In genomic region chr4:6416518-6417286, GRCh38 we compare ENCODE assay signal across 16 cellular contexts. TPM values are rescaled to one million over a fixed set of nuclear protein-coding genes. Genes with fewer than 3 reads are reported as not detected.
A peak's percentile ranks its signal among the peaks of the same experiment; 100 is the strongest.
DNase-seq lines count a peak whose midpoint lies in the region; ATAC-seq lines count a peak whose summit lies in the region.
"Had no signal": no experiment of that assay in that cellular context is flagged by ENCODE, and none has a peak within 500 bp of the region (broad histone marks: within the 10 kb centered on the region; RNA-seq: fewer than 3 reads in every experiment).

No MANE protein-coding gene starts in this region.

- ATAC-seq in HG03135 (IDR thresholded peaks at IDR 0.05; ENCODE audit: unreplicated experiment) (no peak), GM18870 (IDR thresholded peaks at IDR 0.05; ENCODE audit: unreplicated experiment) (no peak)

- no peak overlapping the region for H3K4me3 ChIP-seq in MG63
- H3K4me3 ChIP-seq: SJCRH30 had no signal

- H3K36me3 ChIP-seq in MG63 = no peaks in the 10 kb centered on the region
- H3K36me3 ChIP-seq: brain microvascular endothelial cell, SJCRH30 had no signal

- no peaks in the 10 kb centered on the region for H3K27me3 ChIP-seq in MG63
- H3K27me3 ChIP-seq: brain microvascular endothelial cell had no signal

- DNase-seq in DMS 273 treated with DMSO at 0.1 percent for 48 hours (lab: John Stamatoyannopoulos, UW) (peak; percentile 68), MG63 (peak; percentile 32), cerebellar nuclear complex (lab: John Stamatoyannopoulos, UW) (peak; percentile 49 to 81), nucleus accumbens (lab: John Stamatoyannopoulos, UW) (peak in 51 of 56 donors; percentile 14 to 85 (median 49)), NCI-H345 treated with DMSO at 0.1 percent for 48 hours (lab: John Stamatoyannopoulos, UW; ENCODE audit: unreplicated experiment) (no peak)
- no peak for DNase-seq in activated CD4-positive, CD25-positive, alpha-beta regulatory T cell (lab: John Stamatoyannopoulos, UW)
- DNase-seq: activated CD4-positive, alpha-beta T cell treated with anti-CD3 and anti-CD28 coated beads for 48 hours; activated naive CD4-positive, alpha-beta T cell treated with anti-CD3 and anti-CD28 coated beads for 36 hours; brain microvascular endothelial cell; NCI-H2081 treated with DMSO at 0.1 percent for 48 hours; SJCRH30; T-helper 9 cell had no signal

- no peaks in the 10 kb centered on the region for H3K9me3 ChIP-seq in MG63
- H3K9me3 ChIP-seq: SJCRH30 had no signal

RNA-seq across cellular contexts. Expression of gene PPP2R2C, which starts 55.7 kb away (rescaled TPM):
- 0.94 and 3.3 TPM in 2 replicates for total RNA-seq in MG63 (2014; rRNA removed; shearing (Covaris generic); ENCODE audit: low replicate concordance)
- total RNA-seq: activated naive CD4-positive, alpha-beta T cell treated with anti-CD3 and anti-CD28 coated beads for 36 hours; B cell; pulmonary artery endothelial cell; SJCRH30 had no signal

Comparison
In these comparisons a context has a peak if more than half of its experiments do, and no peak if none do; other contexts are left out.
1. DNase-seq: peak in DMS 273 treated with DMSO at 0.1 percent for 48 hours (single experiment), MG63 (single experiment), cerebellar nuclear complex (2 of 2) and nucleus accumbens (51 of 56); none in NCI-H345 treated with DMSO at 0.1 percent for 48 hours (single experiment) and activated CD4-positive, CD25-positive, alpha-beta regulatory T cell (0 of 4).